ENCODE assay signal across 8 cellular contexts in genomic region chr1:228087771-228088251, GRCh38. TPM values are rescaled to one million over a fixed set of nuclear protein-coding genes. Genes with fewer than 3 reads are reported as not detected.
DNase-seq lines count a peak whose midpoint lies in the region; TF ChIP-seq lines count a peak whose summit lies in the region.

No MANE protein-coding gene starts in this region.

- H3K36me3 Mint-ChIP-seq in IgD-negative memory B cell (peaks cover 5% of the 10 kb centered on the region), type B pancreatic cell (peaks cover 8% of the 10 kb centered on the region)
- H3K36me3 Mint-ChIP-seq in activated naive CD8-positive, alpha-beta T cell treated with anti-CD3 and anti-CD28 coated beads for 36 hours: peaks cover 69% of the 10 kb centered on the region

- H3K4me1 Mint-ChIP-seq in IgD-negative memory B cell (peaks cover 65 to 86% (median 71%) of the 10 kb centered on the region in 3 donors), type B pancreatic cell (ENCODE audit: unreplicated experiment) (peaks cover 46% of the 10 kb centered on the region)
- peaks cover 82% of the 10 kb centered on the region for H3K4me1 Mint-ChIP-seq in activated naive CD8-positive, alpha-beta T cell treated with anti-CD3 and anti-CD28 coated beads for 36 hours

- no peaks in the 10 kb centered on the region for H3K9me3 Mint-ChIP-seq in IgD-negative memory B cell
- no peaks in the 10 kb centered on the region for H3K9me3 Mint-ChIP-seq in activated naive CD8-positive, alpha-beta T cell treated with anti-CD3 and anti-CD28 coated beads for 36 hours
- no peaks in the 10 kb centered on the region for H3K9me3 Mint-ChIP-seq in type B pancreatic cell

- DNase-seq in A172 (ENCODE audit: low spot score) (peak; percentile 90), hepatic stellate cell (ENCODE audit: low spot score) (peak; percentile 64), type B pancreatic cell (ENCODE audit: extremely low spot score, unreplicated experiment) (no peak), GF-D8 (lab: John Stamatoyannopoulos, UW) (no peak), NCI-H526 treated with DMSO at 0.1 percent for 48 hours (lab: John Stamatoyannopoulos, UW) (no peak), LoVo (ENCODE audit: low spot score) (no peak)
- DNase-seq in activated naive CD8-positive, alpha-beta T cell treated with anti-CD3 and anti-CD28 coated beads for 36 hours: no peak

- no peaks in the 10 kb centered on the region for H3K27me3 Mint-ChIP-seq in IgD-negative memory B cell
- H3K27me3 Mint-ChIP-seq in activated naive CD8-positive, alpha-beta T cell treated with anti-CD3 and anti-CD28 coated beads for 36 hours: no peaks in the 10 kb centered on the region
- H3K27me3 Mint-ChIP-seq in type B pancreatic cell: no peaks in the 10 kb centered on the region

- H3K4me3 Mint-ChIP-seq in IgD-negative memory B cell (peak overlapping the region in 3 of 4 donors; percentile 23 to 88 (median 72)), type B pancreatic cell (peak overlapping the region; percentile 24)
- peak overlapping the region; percentile 61 for H3K4me3 Mint-ChIP-seq in activated naive CD8-positive, alpha-beta T cell treated with anti-CD3 and anti-CD28 coated beads for 36 hours

- H3K27ac Mint-ChIP-seq in IgD-negative memory B cell (peak overlapping the region; percentile 46 to 99 (median 86)), type B pancreatic cell (peak overlapping the region; percentile 81)
- H3K27ac Mint-ChIP-seq in activated naive CD8-positive, alpha-beta T cell treated with anti-CD3 and anti-CD28 coated beads for 36 hours: peak overlapping the region; percentile 81

- TF ChIP-seq CTCF in type B pancreatic cell (conservative IDR thresholded peaks at IDR 0.05): no peak

RNA-seq across cellular contexts. Expression of gene ARF1, which starts 5.3 kb away (rescaled TPM):
- total RNA-seq in A172 (2014; rRNA removed; shearing (Covaris generic)): 263 and 292 TPM in 2 replicates
- polyA plus RNA-seq in IgD-negative memory B cell: 428 TPM
- total RNA-seq in activated naive CD8-positive, alpha-beta T cell treated with anti-CD3 and anti-CD28 coated beads for 36 hours: 100 to 1,000 TPM; 342 to 350 TPM
- total RNA-seq in type B pancreatic cell (ENCODE audit: low replicate concordance): 288 and 401 TPM in 2 replicates

RNA-seq across cellular contexts. Expression of gene C1orf35, which starts 15.3 kb away (rescaled TPM):
- total RNA-seq in A172 (2014; rRNA removed; shearing (Covaris generic)): 31.7 and 31.8 TPM in 2 replicates
- 15.8 TPM for polyA plus RNA-seq in IgD-negative memory B cell
- total RNA-seq in activated naive CD8-positive, alpha-beta T cell treated with anti-CD3 and anti-CD28 coated beads for 36 hours: 10 to 100 TPM; 24.4 to 26.1 TPM
- 16.9 and 23.3 TPM in 2 replicates for total RNA-seq in type B pancreatic cell (ENCODE audit: low replicate concordance)

RNA-seq across cellular contexts. Expression of gene MRPL55, which starts 21.3 kb away (rescaled TPM):
- total RNA-seq in A172 (2014; rRNA removed; shearing (Covaris generic)): 103 and 141 TPM in 2 replicates
- polyA plus RNA-seq in IgD-negative memory B cell: 146 TPM
- 10 to 100 TPM; 75.0 to 82.4 TPM for total RNA-seq in activated naive CD8-positive, alpha-beta T cell treated with anti-CD3 and anti-CD28 coated beads for 36 hours
- 47.4 and 58.8 TPM in 2 replicates for total RNA-seq in type B pancreatic cell (ENCODE audit: low replicate concordance)

RNA-seq across cellular contexts. Expression of gene GUK1, which starts 52.3 kb away (rescaled TPM):
- 407 and 501 TPM in 2 replicates for total RNA-seq in A172 (2014; rRNA removed; shearing (Covaris generic))
- 250 TPM for polyA plus RNA-seq in IgD-negative memory B cell
- 100 to 1,000 TPM; 294 to 304 TPM for total RNA-seq in activated naive CD8-positive, alpha-beta T cell treated with anti-CD3 and anti-CD28 coated beads for 36 hours
- total RNA-seq in type B pancreatic cell (ENCODE audit: low replicate concordance): 133 and 174 TPM in 2 replicates

Comparison
In these comparisons a context has a peak if more than half of its experiments do, and no peak if none do; other contexts are left out.
1. DNase-seq: peak in A172 (single experiment) and hepatic stellate cell (single experiment); none in activated naive CD8-positive, alpha-beta T cell treated with anti-CD3 and anti-CD28 coated beads for 36 hours (single experiment), type B pancreatic cell (single experiment), GF-D8 (single experiment), NCI-H526 treated with DMSO at 0.1 percent for 48 hours (single experiment) and LoVo (single experiment).
2. Peak in every context shown above with its lines, with median percentiles within 50 percentile points of each other: H3K27ac Mint-ChIP-seq and H3K4me3 Mint-ChIP-seq.